25 cellular contexts compared by ENCODE assay signal in the genomic region with DNA sequence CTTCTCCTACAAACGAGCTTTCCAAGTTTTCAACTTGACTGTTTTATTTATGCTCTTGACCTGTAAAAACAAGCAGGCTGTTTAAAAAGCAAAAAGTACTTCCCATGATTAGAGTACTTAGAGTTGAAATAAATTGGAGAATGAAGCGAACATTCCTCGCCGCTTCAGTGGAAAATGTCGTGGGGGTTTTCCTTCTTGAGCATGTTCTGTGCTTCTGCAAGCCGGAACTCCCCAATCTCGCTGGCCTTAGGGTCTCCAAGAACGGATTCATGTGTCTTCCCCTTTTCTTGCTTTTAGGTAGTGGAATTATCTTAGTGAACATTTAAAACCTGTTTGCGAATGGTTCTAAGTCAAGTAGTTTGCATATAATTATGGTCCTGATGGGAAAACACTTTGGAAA.
DNase-seq lines count a peak whose midpoint lies in the region; ATAC-seq, FAIRE-seq and TF ChIP-seq lines count a peak whose summit lies in the region.
"Had no signal": no experiment of that assay in that cellular context is flagged by ENCODE, and none has a peak within 500 bp of the region (broad histone marks: within the 10 kb centered on the region; RNA-seq: fewer than 3 reads in every experiment).

No MANE protein-coding gene starts in this region.

- no peaks in the 10 kb centered on the region for H4K20me1 ChIP-seq in GM23338 (replicated peaks; ENCODE audit: insufficient read depth)
- H4K20me1 ChIP-seq: BLaER1 treated with 17β-estradiol and CSF1 and Interleukin-3, amounts not matched to agents 10 nM and 100 nM had no signal

- TF ChIP-seq CTCF in A549 (IDR thresholded peaks at IDR 0.05) (no peak), GM23338 (conservative IDR thresholded peaks at IDR 0.05; ENCODE audit: low read depth in 2 of 2) (no peak), nephron progenitor cell (IDR thresholded peaks at IDR 0.05) (no peak)

- no peak for ATAC-seq in A549
- no peak for ATAC-seq in GM23338

- H3K4me3 Mint-ChIP-seq in GM23338: no peak overlapping the region
- no peak overlapping the region for H3K4me3 Mint-ChIP-seq in nephron progenitor cell
- H3K4me3 Mint-ChIP-seq: CD14-positive monocyte; CD4-positive, alpha-beta T cell; CD8-positive, alpha-beta memory T cell had no signal

- POLR2A ChIA-PET in A549 (lab: Yijun Ruan, JAX): no interaction called here

- H3K4me2 ChIP-seq in A549 (no peak overlapping the region), GM23338 (no peak overlapping the region)
- H3K4me2 ChIP-seq: BLaER1 treated with 17β-estradiol and CSF1 and Interleukin-3, amounts not matched to agents 10 nM and 100 nM had no signal

- H3K27ac Mint-ChIP-seq in GM23338: no peak overlapping the region
- H3K27ac Mint-ChIP-seq in nephron progenitor cell: peak overlapping the region; percentile 71
- H3K27ac Mint-ChIP-seq: CD14-positive monocyte; CD4-positive, alpha-beta T cell; CD8-positive, alpha-beta memory T cell had no signal

- no peak overlapping the region for H3K4me3 ChIP-seq in A549
- no peak overlapping the region for H3K4me3 ChIP-seq in GM23338
- H3K4me3 ChIP-seq: BLaER1 treated with 17β-estradiol and CSF1 and Interleukin-3, amounts not matched to agents 10 nM and 100 nM had no signal

- no peak for TF ChIP-seq POLR2A in A549 (IDR thresholded peaks at IDR 0.05; ENCODE audit: low read length)

- no peaks in the 10 kb centered on the region for H3K9me2 ChIP-seq in GM23338 (ENCODE audit: insufficient read depth)

- H3K27me3 Mint-ChIP-seq in GM23338 (ENCODE audit: insufficient read depth, low read depth, poor library complexity) (peaks cover 9% of the 10 kb centered on the region), nephron progenitor cell (ENCODE audit: low read depth, poor library complexity) (peaks cover 10% of the 10 kb centered on the region)

- H3K9me3 Mint-ChIP-seq in GM23338: peaks cover 18% of the 10 kb centered on the region
- peaks cover 17% of the 10 kb centered on the region for H3K9me3 Mint-ChIP-seq in nephron progenitor cell

- TF ChIP-seq RAD21 in A549 (conservative IDR thresholded peaks at IDR 0.05 in 1 of 2, IDR thresholded peaks at IDR 0.05 in 1 of 2): no peak

- H3K4me1 ChIP-seq in A549 (no peaks in the 10 kb centered on the region), GM23338 (ENCODE audit: insufficient read depth) (peaks cover 28% of the 10 kb centered on the region)
- H3K4me1 ChIP-seq: BLaER1 treated with 17β-estradiol and CSF1 and Interleukin-3, amounts not matched to agents 10 nM and 100 nM had no signal

- H3F3A ChIP-seq in GM23338 (replicated peaks; ENCODE audit: low read depth): no peaks in the 10 kb centered on the region

- 34% methylated on average over 9 of the region's 9 CpGs for WGBS in A549 (ENCODE audit: missing lambda C conversion rate)

- H3K27ac ChIP-seq in A549 (no peak overlapping the region), GM23338 (ENCODE audit: low read depth) (no peak overlapping the region)
- H3K27ac ChIP-seq: 22Rv1; BLaER1 treated with 17β-estradiol and CSF1 and Interleukin-3, amounts not matched to agents 10 nM and 100 nM had no signal

- DNase-seq in A549 (ENCODE audit: low read depth in 1 of 2, low spot score in 1 of 2) (no peak), GM23338 (ENCODE audit: low spot score) (no peak), NCI-H1105 treated with DMSO at 0.1 percent for 48 hours (lab: John Stamatoyannopoulos, UW) (peak; percentile 19), nephron progenitor cell (no peak), NCI-H2196 (lab: John Stamatoyannopoulos, UW; ENCODE audit: unreplicated experiment) (no peak), NCI-H2081 treated with DMSO at 0.1 percent for 48 hours (lab: John Stamatoyannopoulos, UW) (no peak), T1000 (lab: John Stamatoyannopoulos, UW) (no peak), cerebellar cortex (ENCODE audit: low spot score) (no peak)
- DNase-seq: ACHN; AML-193; BE2C; CD4-positive, alpha-beta T cell; CD8-positive, alpha-beta memory T cell; DMS 273 treated with DMSO at 0.1 percent for 48 hours; DND-41; H7; HCEC 1CT had no signal

- H3K36me3 ChIP-seq in GM23338 (ENCODE audit: insufficient read depth): no peaks in the 10 kb centered on the region
- H3K36me3 ChIP-seq: BLaER1 treated with 17β-estradiol and CSF1 and Interleukin-3, amounts not matched to agents 10 nM and 100 nM had no signal

- H3K9me3 ChIP-seq in A549: peaks cover 20% of the 10 kb centered on the region

- no peaks in the 10 kb centered on the region for H3K79me2 ChIP-seq in GM23338 (replicated peaks; ENCODE audit: insufficient read depth)

- H3K27me3 ChIP-seq in GM23338 (ENCODE audit: insufficient read depth): no peaks in the 10 kb centered on the region
- H3K27me3 ChIP-seq: BE2C; BLaER1 treated with 17β-estradiol and CSF1 and Interleukin-3, amounts not matched to agents 10 nM and 100 nM had no signal

- FAIRE-seq in A549 (lab: Jason Lieb, UNC): peak; percentile 90
- FAIRE-seq: A204.1, D721Med, G401.6, GM12892, H1 had no signal

- H3K4me1 Mint-ChIP-seq in GM23338 (peaks cover 33% of the 10 kb centered on the region), nephron progenitor cell (peaks cover 46% of the 10 kb centered on the region)
- H3K4me1 Mint-ChIP-seq: CD14-positive monocyte; CD8-positive, alpha-beta memory T cell had no signal

- H3K36me3 Mint-ChIP-seq in GM23338 (ENCODE audit: low read depth) (peaks cover 11% of the 10 kb centered on the region; the same call in 2 of the 3 replicates), nephron progenitor cell (ENCODE audit: low read depth) (peaks cover 5% of the 10 kb centered on the region)
- H3K36me3 Mint-ChIP-seq: CD14-positive monocyte; CD8-positive, alpha-beta memory T cell had no signal

- peak overlapping the region; percentile 83; the same call in 1 of the 2 replicates for H2AFZ ChIP-seq in GM23338

- CTCF ChIA-PET in A549 (lab: Yijun Ruan, JAX): no interaction called here

- TF ChIP-seq EP300 in A549 (IDR thresholded peaks at IDR 0.05): no peak

TF ChIP-seq in A549, 52 proteins besides CTCF, POLR2A, EP300 and RAD21:
- TF ChIP-seq, protein P1, sequence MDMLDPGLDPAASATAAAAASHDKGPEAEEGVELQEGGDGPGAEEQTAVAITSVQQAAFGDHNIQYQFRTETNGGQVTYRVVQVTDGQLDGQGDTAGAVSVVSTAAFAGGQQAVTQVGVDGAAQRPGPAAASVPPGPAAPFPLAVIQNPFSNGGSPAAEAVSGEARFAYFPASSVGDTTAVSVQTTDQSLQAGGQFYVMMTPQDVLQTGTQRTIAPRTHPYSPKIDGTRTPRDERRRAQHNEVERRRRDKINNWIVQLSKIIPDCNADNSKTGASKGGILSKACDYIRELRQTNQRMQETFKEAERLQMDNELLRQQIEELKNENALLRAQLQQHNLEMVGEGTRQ (IDR thresholded peaks at IDR 0.05): no peak
- no peak for TF ChIP-seq RARB (CRISPR knock-in tag; IDR thresholded peaks at IDR 0.05)
- TF ChIP-seq ZFP36 (IDR thresholded peaks at IDR 0.05; ENCODE audit: borderline replicate concordance, partially characterized antibody): no peak
- TF ChIP-seq BHLHE40 (IDR thresholded peaks at IDR 0.05; ENCODE audit: low read depth, low read length): no peak
- TF ChIP-seq KDM1A (IDR thresholded peaks at IDR 0.05; ENCODE audit: low read depth): no peak
- no peak for TF ChIP-seq EHMT2 (IDR thresholded peaks at IDR 0.05; ENCODE audit: low read depth)
- TF ChIP-seq NR3C1 (IDR thresholded peaks at IDR 0.05): no peak
- TF ChIP-seq RNF2 (IDR thresholded peaks at IDR 0.05; ENCODE audit: borderline replicate concordance, low read depth): no peak
- no peak for TF ChIP-seq SREBF2 (IDR thresholded peaks at IDR 0.05)
- no peak for TF ChIP-seq GATA3 (IDR thresholded peaks at IDR 0.05; ENCODE audit: borderline replicate concordance)
- TF ChIP-seq HOXB5 (CRISPR knock-in tag; IDR thresholded peaks at IDR 0.05): no peak

TF ChIP-seq in GM23338, 12 proteins besides CTCF, POLR2A, EP300 and RAD21 (continues in another document):
- TF ChIP-seq ZNF114 (CRISPR knock-in tag; IDR thresholded peaks at IDR 0.05) (no peak), NANOG (IDR thresholded peaks at IDR 0.05; ENCODE audit: borderline replicate concordance) (no peak), CREB1 (CRISPR knock-in tag; IDR thresholded peaks at IDR 0.05; ENCODE audit: low read depth) (no peak), POLR2AphosphoS5 (IDR thresholded peaks at IDR 0.05; ENCODE audit: low read depth) (no peak), ETS1 (IDR thresholded peaks at IDR 0.05) (no peak), EZH2phosphoT487 (IDR thresholded peaks at IDR 0.05; ENCODE audit: unreplicated experiment) (no peak), ZNF331 (CRISPR knock-in tag; IDR thresholded peaks at IDR 0.05; ENCODE audit: low read depth) (no peak), STAT1 (IDR thresholded peaks at IDR 0.05; ENCODE audit: unreplicated experiment) (no peak)
